ENCODE assay signal across 15 cellular contexts in genomic region chr6:33758807-33759206, GRCh38. TPM values are rescaled to one million over a fixed set of nuclear protein-coding genes. Genes with fewer than 3 reads are reported as not detected.
A peak's percentile ranks its signal among the peaks of the same experiment; 100 is the strongest.
DNase-seq lines count a peak whose midpoint lies in the region; ATAC-seq and TF ChIP-seq lines count a peak whose summit lies in the region.
"Had no signal": no experiment of that assay in that cellular context is flagged by ENCODE, and none has a peak within 500 bp of the region (broad histone marks: within the 10 kb centered on the region; RNA-seq: fewer than 3 reads in every experiment).

No MANE protein-coding gene starts in this region.

- H2AFZ ChIP-seq in smooth muscle cell (ENCODE audit: low read depth): no peak overlapping the region

- ATAC-seq in omental fat pad (ENCODE audit: low FRiP score): no peak

- H3K27me3 ChIP-seq in smooth muscle cell (ENCODE audit: low read depth): no peaks in the 10 kb centered on the region
- H3K27me3 ChIP-seq: Peyer's patch had no signal

- no peaks in the 10 kb centered on the region for H3K79me2 ChIP-seq in smooth muscle cell (ENCODE audit: low read depth)

- H3K27ac ChIP-seq in epithelial cell of prostate (peak overlapping the region; percentile 38), smooth muscle cell (ENCODE audit: low read depth) (no peak overlapping the region)
- H3K27ac ChIP-seq: Peyer's patch had no signal

- no peaks in the 10 kb centered on the region for H3K9me3 ChIP-seq in smooth muscle cell (replicated peaks; ENCODE audit: low read depth)
- H3K9me3 ChIP-seq: Peyer's patch had no signal

- H3K4me1 ChIP-seq in smooth muscle cell (ENCODE audit: low read depth): peaks cover 16% of the 10 kb centered on the region

- peak overlapping the region; percentile 36 for H3K4me2 ChIP-seq in smooth muscle cell

- in situ Hi-C loops in GM13977 (cut with MboI; ENCODE audit: low pct_unique_long_range_greater_than_20kb, low sequenced_read_pairs, unreplicated experiment): no loop called here

- WGBS in smooth muscle cell (ENCODE audit: low lambda C conversion rate): 59% methylated on average over 7 of the region's 7 CpGs

- peak; percentile 62 for DNase-seq in NCI-H510A treated with DMSO at 0.1 percent for 48 hours (lab: John Stamatoyannopoulos, UW)
- no peak for DNase-seq in NCI-H510A (lab: John Stamatoyannopoulos, UW)
- DNase-seq in NCI-H748 (lab: John Stamatoyannopoulos, UW; ENCODE audit: unreplicated experiment): peak; percentile 27
- no peak for DNase-seq in epithelial cell of prostate (ENCODE audit: low read depth, low spot score)
- DNase-seq in smooth muscle cell (lab: John Stamatoyannopoulos, UW; ENCODE audit: unreplicated experiment): no peak
- DNase-seq in omental fat pad (ENCODE audit: low spot score): no peak
- no peak for DNase-seq in RKO (ENCODE audit: low spot score)
- DNase-seq in GM13977 (ENCODE audit: low spot score): no peak
- DNase-seq: AML-193; CD4-positive, CD25-positive, alpha-beta regulatory T cell; Kasumi-1; MV-4-11; NCI-H2227 treated with DMSO at 0.1 percent for 48 hours; Peyer's patch had no signal

- no peaks in the 10 kb centered on the region for H4K20me1 ChIP-seq in smooth muscle cell (ENCODE audit: low read depth)

- TF ChIP-seq CTCF in smooth muscle cell (IDR thresholded peaks at IDR 0.05; ENCODE audit: borderline replicate concordance, insufficient read depth, poor library complexity, severe bottlenecking) (no peak), omental fat pad (IDR thresholded peaks at IDR 0.05) (no peak), GM13977 (IDR thresholded peaks at IDR 0.05; ENCODE audit: extremely low read depth, insufficient read depth, missing control alignments) (no peak)

- no peaks in the 10 kb centered on the region for H3K36me3 ChIP-seq in smooth muscle cell (ENCODE audit: low read depth)
- H3K36me3 ChIP-seq: Peyer's patch had no signal

- no peak overlapping the region for H3K4me3 ChIP-seq in smooth muscle cell
- H3K4me3 ChIP-seq: Peyer's patch had no signal

- H3F3A ChIP-seq in smooth muscle cell (ENCODE audit: low read depth): no peaks in the 10 kb centered on the region

- no peak overlapping the region for H3K9ac ChIP-seq in smooth muscle cell (ENCODE audit: low read depth)

RNA-seq across cellular contexts. Expression of gene IP6K3, which starts 12.1 kb away (rescaled TPM):
- 2.2 and 2.6 TPM in 2 replicates for total RNA-seq in smooth muscle cell
- polyA plus RNA-seq in smooth muscle cell: 3.7 and 5.6 TPM in 2 replicates
- total RNA-seq in omental fat pad: 1 to 10 TPM in 1 of 4 donors, under 1 TPM in 3; 0.19 to 2.2 (median 0.45) TPM
- total RNA-seq: CD4-positive, CD25-positive, alpha-beta regulatory T cell had no signal
- polyA plus RNA-seq: CD4-positive, CD25-positive, alpha-beta regulatory T cell had no signal

RNA-seq across cellular contexts. Expression of gene LEMD2, which starts 30.1 kb away (rescaled TPM):
- total RNA-seq in smooth muscle cell (48.8 and 52.4 TPM in 2 replicates), omental fat pad (10 to 100 TPM; 25.8 to 75.0 (median 40.4) TPM)
- polyA plus RNA-seq in smooth muscle cell: 87.3 and 91.6 TPM in 2 replicates

RNA-seq across cellular contexts. Expression of gene MLN, which starts 45.0 kb away (rescaled TPM):
- total RNA-seq in smooth muscle cell (not detected in 2 replicates), omental fat pad (not detected)
- polyA plus RNA-seq in smooth muscle cell: not detected in 2 replicates
- total RNA-seq: CD4-positive, CD25-positive, alpha-beta regulatory T cell; H4; Peyer's patch had no signal
- polyA plus RNA-seq: CD4-positive, CD25-positive, alpha-beta regulatory T cell had no signal

RNA-seq across cellular contexts. Expression of gene UQCC2, which starts 47.3 kb away (rescaled TPM):
- total RNA-seq in smooth muscle cell (29.9 and 67.3 TPM in 2 replicates), omental fat pad (10 to 100 TPM; 10.4 to 19.6 (median 15.5) TPM)
- 204 and 208 TPM in 2 replicates for polyA plus RNA-seq in smooth muscle cell

Comparison
In these comparisons a context has a peak if more than half of its experiments do, and no peak if none do; other contexts are left out.
1. DNase-seq: peak in NCI-H510A treated with DMSO at 0.1 percent for 48 hours (single experiment) and NCI-H748 (single experiment); none in NCI-H510A (single experiment), epithelial cell of prostate (single experiment), smooth muscle cell (single experiment), omental fat pad (single experiment), RKO (single experiment) and GM13977 (single experiment).